ENCODE assay signal across 9 cellular contexts in the genomic region with DNA sequence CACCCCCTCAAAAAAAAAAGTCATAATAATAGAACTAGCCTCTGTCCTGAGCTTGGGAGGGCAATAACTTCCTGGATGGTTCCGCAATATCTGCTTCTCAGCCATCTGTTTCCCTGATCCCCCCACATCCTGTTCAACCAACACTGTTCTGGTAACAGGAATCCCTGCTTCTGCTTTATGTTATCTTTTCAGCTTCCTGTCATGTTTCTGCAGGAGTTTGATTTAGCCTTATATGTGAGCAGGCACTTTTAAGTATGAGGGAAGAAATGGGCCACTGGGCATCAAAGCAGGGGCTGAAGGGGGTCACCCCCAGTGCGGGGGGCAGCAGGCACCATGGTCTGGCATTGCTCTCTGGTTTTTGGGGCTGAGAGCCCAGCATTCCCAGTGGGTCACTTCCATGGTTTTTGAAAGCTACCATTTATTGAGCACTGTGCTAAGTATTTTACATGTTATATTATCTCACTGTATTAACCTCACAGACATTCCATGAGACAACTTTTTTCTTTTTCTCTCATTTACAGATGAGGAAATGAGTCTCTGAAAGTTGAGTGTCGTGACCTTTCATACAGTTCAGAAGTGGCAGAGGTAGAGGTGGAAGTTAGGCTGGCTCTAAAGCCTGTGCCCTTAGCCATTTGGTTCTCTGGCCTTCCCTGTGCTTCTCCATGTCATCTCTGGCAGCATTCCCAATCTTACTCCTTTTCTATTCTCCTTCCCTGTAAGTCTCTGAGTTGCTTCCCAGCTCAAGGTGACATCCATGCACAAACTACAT.
DNase-seq lines count a peak whose midpoint lies in the region; ATAC-seq and TF ChIP-seq lines count a peak whose summit lies in the region.
"Had no signal": no experiment of that assay in that cellular context is flagged by ENCODE, and none has a peak within 500 bp of the region (broad histone marks: within the 10 kb centered on the region; RNA-seq: fewer than 3 reads in every experiment).

No MANE protein-coding gene starts in this region.

- POLR2A ChIA-PET in PC-3 (lab: Charles Lee; ENCODE audit: unreplicated experiment) = interaction anchor here (0.6 to 0.7 kb wide), 2 partner anchors 124 to 242 kb away, joined by 3 to 4 read pairs; no protein-coding TSS in a partner anchor

- H3K9ac ChIP-seq in PC-3 (ENCODE audit: low read length) = no peak overlapping the region

- BruUV-seq in PC-3 (replicated peaks; lab: Mats Ljungman, UMichigan) = no TSS peak

- intact Hi-C loops in PC-3 (cut with micrococcal nuclease) = no loop called here
- intact Hi-C loops in esophagus muscularis mucosa (cut with DNase I) = no loop called here

- H3K9me3 Mint-ChIP-seq in osteocyte (ENCODE audit: unreplicated experiment) = no peaks in the 10 kb centered on the region
- H3K9me3 Mint-ChIP-seq: activated naive CD4-positive, alpha-beta T cell treated with anti-CD3 and anti-CD28 coated beads, Interleukin-2, amount 50 U/mL, for 72 hours had no signal

- H3K4me3 Mint-ChIP-seq in osteocyte (ENCODE audit: unreplicated experiment) = no peak overlapping the region

- H3K9me3 ChIP-seq in PC-3 (ENCODE audit: low read length) = no peaks in the 10 kb centered on the region
- H3K9me3 ChIP-seq in esophagus muscularis mucosa = no peaks in the 10 kb centered on the region
- H3K9me3 ChIP-seq in effector memory CD4-positive, alpha-beta T cell (ENCODE audit: control insufficient read depth, low read length) = no peaks in the 10 kb centered on the region

- H3K4me3 ChIP-seq in PC-3 (ENCODE audit: low read length) = no peak overlapping the region
- no peak overlapping the region for H3K4me3 ChIP-seq in esophagus muscularis mucosa
- no peak overlapping the region for H3K4me3 ChIP-seq in effector memory CD4-positive, alpha-beta T cell (ENCODE audit: insufficient read depth, low read depth, low read length, poor library complexity, severe bottlenecking)

- H3K27ac ChIP-seq in PC-3 (ENCODE audit: low read length) (peak overlapping the region; percentile 29), esophagus muscularis mucosa (replicated peaks in 1 of 4) (peak overlapping the region in 2 of 4 donors; percentile 6 to 53)
- no peak overlapping the region for H3K27ac ChIP-seq in effector memory CD4-positive, alpha-beta T cell (ENCODE audit: insufficient read depth, low read length, poor library complexity, severe bottlenecking)

- CTCF ChIA-PET in PC-3 (lab: Charles Lee) = interaction anchor here (0.7 kb wide), 1 partner anchor 198 kb away, joined by 12 read pairs; no protein-coding TSS in a partner anchor

- peaks cover 11% of the 10 kb centered on the region for H3F3A ChIP-seq in PC-3 (ENCODE audit: low read length, unreplicated experiment)

- ATAC-seq in PC-3 = no peak

- no peaks in the 10 kb centered on the region for H3K36me3 ChIP-seq in PC-3 (ENCODE audit: low read depth, low read length)
- no peaks in the 10 kb centered on the region for H3K36me3 ChIP-seq in esophagus muscularis mucosa
- H3K36me3 ChIP-seq in effector memory CD4-positive, alpha-beta T cell (ENCODE audit: control insufficient read depth, insufficient read depth, low read length) = no peaks in the 10 kb centered on the region

- peaks cover 21% of the 10 kb centered on the region for H3K79me2 ChIP-seq in PC-3 (ENCODE audit: low read length)

- TF ChIP-seq CTCF in PC-3 (conservative IDR thresholded peaks at IDR 0.05; ENCODE audit: low read depth, low read length) (no peak), esophagus muscularis mucosa (IDR thresholded peaks at IDR 0.05) (no peak), osteocyte (IDR thresholded peaks at IDR 0.05) (no peak)

- H4K20me1 ChIP-seq in PC-3 (ENCODE audit: low read length) = no peaks in the 10 kb centered on the region

- no peak for TF ChIP-seq POLR2A in esophagus muscularis mucosa (IDR thresholded peaks at IDR 0.05; ENCODE audit: low read depth)

- peak; percentile 72 for DNase-seq in ELR (ENCODE audit: low read depth)
- no peak for DNase-seq in PC-3
- peak; percentile 66 for DNase-seq in esophagus muscularis mucosa (ENCODE audit: extremely low spot score)
- DNase-seq in osteocyte (ENCODE audit: extremely low spot score, unreplicated experiment) = no peak
- DNase-seq in effector memory CD4-positive, alpha-beta T cell = no peak
- no peak for DNase-seq in NCI-H774 (lab: John Stamatoyannopoulos, UW)
- DNase-seq in DMS79 (lab: John Stamatoyannopoulos, UW) = no peak
- no peak for DNase-seq in HPDE6-E6E7 (ENCODE audit: extremely low spot score)

- peak; percentile 22 for TF ChIP-seq EP300 in esophagus muscularis mucosa (IDR thresholded peaks at IDR 0.05)

- H3K27ac Mint-ChIP-seq in osteocyte (ENCODE audit: unreplicated experiment) = peak overlapping the region; percentile 72

- no peaks in the 10 kb centered on the region for H3K36me3 Mint-ChIP-seq in osteocyte (ENCODE audit: unreplicated experiment)
- H3K36me3 Mint-ChIP-seq: activated naive CD4-positive, alpha-beta T cell treated with anti-CD3 and anti-CD28 coated beads, Interleukin-2, amount 50 U/mL, for 72 hours had no signal

- H2AFZ ChIP-seq in PC-3 (ENCODE audit: low read length) = no peak overlapping the region

- no peak overlapping the region for H3K4me2 ChIP-seq in PC-3 (ENCODE audit: low read length)

- H3K4me1 ChIP-seq in PC-3 (ENCODE audit: insufficient read depth, low read length) (peaks cover 73% of the 10 kb centered on the region), esophagus muscularis mucosa (peaks cover 8 to 23% (median 15%) of the 10 kb centered on the region in 4 donors)
- peaks cover 12% of the 10 kb centered on the region for H3K4me1 ChIP-seq in effector memory CD4-positive, alpha-beta T cell (ENCODE audit: control insufficient read depth, insufficient read depth, low read length, poor library complexity, severe bottlenecking)

- peaks cover 39% of the 10 kb centered on the region for H3K4me1 Mint-ChIP-seq in osteocyte (ENCODE audit: unreplicated experiment)

- H3K27me3 Mint-ChIP-seq in osteocyte (ENCODE audit: unreplicated experiment) = no peaks in the 10 kb centered on the region

- 24% methylated on average over 3 of the region's 3 CpGs for WGBS in esophagus muscularis mucosa

- no peaks in the 10 kb centered on the region for H3K9me2 ChIP-seq in PC-3 (replicated peaks; ENCODE audit: low read length)

- H3K27me3 ChIP-seq in PC-3 (ENCODE audit: low read length) = no peaks in the 10 kb centered on the region
- no peaks in the 10 kb centered on the region for H3K27me3 ChIP-seq in esophagus muscularis mucosa
- H3K27me3 ChIP-seq in effector memory CD4-positive, alpha-beta T cell (replicated peaks; ENCODE audit: control insufficient read depth, insufficient read depth, low read length, poor library complexity, severe bottlenecking) = no peaks in the 10 kb centered on the region

Comparison
In these comparisons a context has a peak if more than half of its experiments do, and no peak if none do; other contexts are left out.
1. DNase-seq: peak in ELR (single experiment) and esophagus muscularis mucosa (single experiment); none in PC-3 (single experiment), osteocyte (single experiment), effector memory CD4-positive, alpha-beta T cell (0 of 3), NCI-H774 (single experiment), DMS79 (single experiment) and HPDE6-E6E7 (single experiment).